Comparison of ENCODE assay signal across 15 cellular contexts in the genomic region with DNA sequence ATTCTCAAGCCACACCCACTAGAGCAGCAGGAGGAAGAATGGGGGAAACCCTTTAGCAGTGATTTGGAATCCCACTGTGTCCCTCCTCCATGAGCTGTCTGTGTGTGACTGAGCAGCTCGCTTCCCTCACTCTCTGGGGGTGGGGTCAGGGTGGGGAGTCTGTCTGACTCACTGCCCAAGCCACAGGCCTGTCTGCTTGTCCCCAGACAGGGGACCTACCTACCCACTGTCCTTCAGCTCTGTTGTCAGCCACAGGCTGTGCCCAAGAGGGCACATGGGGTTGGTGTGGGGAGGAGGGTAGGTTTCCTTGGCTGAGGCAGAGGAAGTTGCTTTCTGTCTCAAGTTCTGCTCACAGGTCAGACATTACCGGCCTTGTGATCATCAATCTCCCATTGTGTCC.
DNase-seq lines count a peak whose midpoint lies in the region; ATAC-seq and TF ChIP-seq lines count a peak whose summit lies in the region.
"Had no signal": no experiment of that assay in that cellular context is flagged by ENCODE, and none has a peak within 500 bp of the region (broad histone marks: within the 10 kb centered on the region; RNA-seq: fewer than 3 reads in every experiment).

No MANE protein-coding gene starts in this region.

- H3K27me3 ChIP-seq in lung (ENCODE audit: control insufficient read depth, insufficient read depth), result no peaks in the 10 kb centered on the region
- no peaks in the 10 kb centered on the region for H3K27me3 ChIP-seq in effector memory CD4-positive, alpha-beta T cell (replicated peaks; ENCODE audit: control insufficient read depth, insufficient read depth, low read length, poor library complexity, severe bottlenecking)
- H3K27me3 ChIP-seq: suprapubic skin had no signal

- H3K4me1 ChIP-seq in lung (ENCODE audit: control insufficient read depth in 2 of 2, insufficient read depth in 2 of 2, low read length in 2 of 2), result peaks cover 0 to 7% of the 10 kb centered on the region in 2 donors
- no peaks in the 10 kb centered on the region for H3K4me1 ChIP-seq in effector memory CD4-positive, alpha-beta T cell (ENCODE audit: control insufficient read depth, insufficient read depth, low read length, poor library complexity, severe bottlenecking)
- H3K4me1 ChIP-seq: prostate gland, SJCRH30 had no signal

- H3K4me3 ChIP-seq in choroid plexus epithelial cell (ENCODE audit: low read depth, low read length) (no peak overlapping the region), lung (no peak overlapping the region)
- no peak overlapping the region for H3K4me3 ChIP-seq in effector memory CD4-positive, alpha-beta T cell (ENCODE audit: insufficient read depth, low read depth, low read length, poor library complexity, severe bottlenecking)
- H3K4me3 ChIP-seq: prostate gland, SJCRH30, suprapubic skin had no signal

- 55 to 58% methylated on average over 2 of the region's 2 CpGs for WGBS in lung, 2 donors

- peak; percentile 41 for DNase-seq in Ammon's horn (ENCODE audit: low spot score)
- DNase-seq in MV-4-11 (lab: John Stamatoyannopoulos, UW), result peak; percentile 73
- DNase-seq in choroid plexus epithelial cell (ENCODE audit: low read depth), result peak; percentile 31
- peak; percentile 35 for DNase-seq in lung (ENCODE audit: low spot score)
- no peak for DNase-seq in foreskin melanocyte
- no peak for DNase-seq in DMS 273 (lab: John Stamatoyannopoulos, UW; ENCODE audit: unreplicated experiment)
- no peak for DNase-seq in effector memory CD4-positive, alpha-beta T cell
- DNase-seq: activated CD4-positive, alpha-beta T cell treated with anti-CD3 and anti-CD28 coated beads for 48 hours; cerebellar nuclear complex; NCI-H1048; NCI-H524; SJCRH30 had no signal

- TF ChIP-seq CTCF in choroid plexus epithelial cell (conservative IDR thresholded peaks at IDR 0.05; ENCODE audit: low read depth, low read length), result no peak
- TF ChIP-seq CTCF in lung (IDR thresholded peaks at IDR 0.05; ENCODE audit: control extremely low read depth, extremely low read depth), result no peak

- no peaks in the 10 kb centered on the region for H3K36me3 ChIP-seq in lung (ENCODE audit: control insufficient read depth in 2 of 2, insufficient read depth in 2 of 2, low read length in 2 of 2)
- H3K36me3 ChIP-seq in effector memory CD4-positive, alpha-beta T cell (ENCODE audit: control insufficient read depth, insufficient read depth, low read length), result no peaks in the 10 kb centered on the region
- H3K36me3 ChIP-seq: prostate gland, SJCRH30, suprapubic skin had no signal

- H3K27ac ChIP-seq in lung (ENCODE audit: low read depth in 1 of 2, low read length in 1 of 2), result no peak overlapping the region
- no peak overlapping the region for H3K27ac ChIP-seq in effector memory CD4-positive, alpha-beta T cell (ENCODE audit: insufficient read depth, low read length, poor library complexity, severe bottlenecking)
- H3K27ac ChIP-seq: prostate gland, SJCRH30, suprapubic skin had no signal

- ATAC-seq in lung (ENCODE audit: insufficient read depth, low FRiP score) (peak; percentile 72), GM19023 (IDR thresholded peaks at IDR 0.05; ENCODE audit: unreplicated experiment) (no peak)

- no peaks in the 10 kb centered on the region for H3K9me3 ChIP-seq in lung (ENCODE audit: control insufficient read depth in 2 of 2, insufficient read depth in 1 of 2, low read length in 1 of 2)
- H3K9me3 ChIP-seq in effector memory CD4-positive, alpha-beta T cell (ENCODE audit: control insufficient read depth, low read length), result no peaks in the 10 kb centered on the region
- H3K9me3 ChIP-seq: prostate gland, SJCRH30, suprapubic skin had no signal

Comparison
In these comparisons a context has a peak if more than half of its experiments do, and no peak if none do; other contexts are left out.
1. DNase-seq: peak in Ammon's horn (single experiment), MV-4-11 (single experiment), choroid plexus epithelial cell (single experiment) and lung (single experiment); none in foreskin melanocyte (single experiment), DMS 273 (single experiment) and effector memory CD4-positive, alpha-beta T cell (0 of 3).